In the genomic region with DNA sequence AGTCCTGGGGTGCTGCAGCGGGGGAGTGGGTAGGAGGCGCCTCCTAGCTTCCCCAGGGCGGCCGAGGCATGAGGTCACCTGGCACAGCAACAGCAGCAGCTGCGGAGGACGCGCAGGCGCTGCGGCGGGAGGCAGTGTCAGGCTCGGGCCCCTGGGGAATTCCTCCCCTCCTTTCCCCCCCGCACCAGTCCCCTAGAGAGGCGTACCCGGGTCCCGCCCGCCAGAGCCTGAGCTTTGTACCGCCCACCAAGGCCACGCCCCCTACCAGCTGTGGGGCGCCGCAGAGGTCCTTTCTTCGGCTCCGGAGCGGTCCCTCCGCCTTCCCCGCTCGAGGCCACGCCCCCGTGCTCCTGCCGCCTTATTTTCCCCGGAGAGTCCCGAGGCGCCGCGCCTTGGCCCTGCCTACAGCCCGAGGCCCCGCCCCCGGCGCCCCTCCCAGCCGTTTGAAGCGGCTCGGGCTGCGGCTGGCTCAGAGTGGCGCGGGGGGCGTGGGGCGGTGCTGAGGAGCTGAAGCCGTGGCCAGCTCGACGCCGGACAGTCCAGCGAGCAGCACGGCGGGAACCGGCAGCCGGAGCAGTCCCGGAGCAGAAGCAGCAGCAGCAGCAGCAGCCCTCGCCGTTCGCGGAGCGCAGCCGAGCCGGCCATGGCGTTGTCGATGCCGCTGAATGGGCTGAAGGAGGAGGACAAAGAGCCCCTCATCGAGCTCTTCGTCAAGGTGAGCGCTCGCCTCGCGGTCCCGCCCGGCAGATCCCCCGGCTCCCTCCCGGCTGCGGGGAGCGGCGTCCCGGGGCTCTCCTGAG, we compare ENCODE assay signal across 1 cellular context.
TF ChIP-seq lines count a peak whose summit lies in the region.

A gene (plus strand): TSS at position 537 of the 800 bp plus-strand sequence. CDS start 107 bp downstream, at position 644.

TF ChIP-seq in SK-N-SH, 30 proteins besides CTCF, POLR2A, EP300 and RAD21 (continued from another document):
- TF ChIP-seq, protein P1, sequence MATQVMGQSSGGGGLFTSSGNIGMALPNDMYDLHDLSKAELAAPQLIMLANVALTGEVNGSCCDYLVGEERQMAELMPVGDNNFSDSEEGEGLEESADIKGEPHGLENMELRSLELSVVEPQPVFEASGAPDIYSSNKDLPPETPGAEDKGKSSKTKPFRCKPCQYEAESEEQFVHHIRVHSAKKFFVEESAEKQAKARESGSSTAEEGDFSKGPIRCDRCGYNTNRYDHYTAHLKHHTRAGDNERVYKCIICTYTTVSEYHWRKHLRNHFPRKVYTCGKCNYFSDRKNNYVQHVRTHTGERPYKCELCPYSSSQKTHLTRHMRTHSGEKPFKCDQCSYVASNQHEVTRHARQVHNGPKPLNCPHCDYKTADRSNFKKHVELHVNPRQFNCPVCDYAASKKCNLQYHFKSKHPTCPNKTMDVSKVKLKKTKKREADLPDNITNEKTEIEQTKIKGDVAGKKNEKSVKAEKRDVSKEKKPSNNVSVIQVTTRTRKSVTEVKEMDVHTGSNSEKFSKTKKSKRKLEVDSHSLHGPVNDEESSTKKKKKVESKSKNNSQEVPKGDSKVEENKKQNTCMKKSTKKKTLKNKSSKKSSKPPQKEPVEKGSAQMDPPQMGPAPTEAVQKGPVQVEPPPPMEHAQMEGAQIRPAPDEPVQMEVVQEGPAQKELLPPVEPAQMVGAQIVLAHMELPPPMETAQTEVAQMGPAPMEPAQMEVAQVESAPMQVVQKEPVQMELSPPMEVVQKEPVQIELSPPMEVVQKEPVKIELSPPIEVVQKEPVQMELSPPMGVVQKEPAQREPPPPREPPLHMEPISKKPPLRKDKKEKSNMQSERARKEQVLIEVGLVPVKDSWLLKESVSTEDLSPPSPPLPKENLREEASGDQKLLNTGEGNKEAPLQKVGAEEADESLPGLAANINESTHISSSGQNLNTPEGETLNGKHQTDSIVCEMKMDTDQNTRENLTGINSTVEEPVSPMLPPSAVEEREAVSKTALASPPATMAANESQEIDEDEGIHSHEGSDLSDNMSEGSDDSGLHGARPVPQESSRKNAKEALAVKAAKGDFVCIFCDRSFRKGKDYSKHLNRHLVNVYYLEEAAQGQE (IDR thresholded peaks at IDR 0.05; ENCODE audit: low read depth, low read length): peak; percentile 75; the same call in 1 of the 2 replicates
- TF ChIP-seq TAF1 (IDR thresholded peaks at IDR 0.05; ENCODE audit: borderline replicate concordance, low read depth, low read length) (peak; percentile 99), GABPA (IDR thresholded peaks at IDR 0.05; ENCODE audit: low read depth) (no peak), MEF2A (IDR thresholded peaks at IDR 0.05; ENCODE audit: borderline replicate concordance, low read depth) (no peak)
- TF ChIP-seq, protein P2, sequence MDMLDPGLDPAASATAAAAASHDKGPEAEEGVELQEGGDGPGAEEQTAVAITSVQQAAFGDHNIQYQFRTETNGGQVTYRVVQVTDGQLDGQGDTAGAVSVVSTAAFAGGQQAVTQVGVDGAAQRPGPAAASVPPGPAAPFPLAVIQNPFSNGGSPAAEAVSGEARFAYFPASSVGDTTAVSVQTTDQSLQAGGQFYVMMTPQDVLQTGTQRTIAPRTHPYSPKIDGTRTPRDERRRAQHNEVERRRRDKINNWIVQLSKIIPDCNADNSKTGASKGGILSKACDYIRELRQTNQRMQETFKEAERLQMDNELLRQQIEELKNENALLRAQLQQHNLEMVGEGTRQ (IDR thresholded peaks at IDR 0.05; ENCODE audit: borderline replicate concordance, low read depth, low read length): no peak
- TF ChIP-seq, protein P3, sequence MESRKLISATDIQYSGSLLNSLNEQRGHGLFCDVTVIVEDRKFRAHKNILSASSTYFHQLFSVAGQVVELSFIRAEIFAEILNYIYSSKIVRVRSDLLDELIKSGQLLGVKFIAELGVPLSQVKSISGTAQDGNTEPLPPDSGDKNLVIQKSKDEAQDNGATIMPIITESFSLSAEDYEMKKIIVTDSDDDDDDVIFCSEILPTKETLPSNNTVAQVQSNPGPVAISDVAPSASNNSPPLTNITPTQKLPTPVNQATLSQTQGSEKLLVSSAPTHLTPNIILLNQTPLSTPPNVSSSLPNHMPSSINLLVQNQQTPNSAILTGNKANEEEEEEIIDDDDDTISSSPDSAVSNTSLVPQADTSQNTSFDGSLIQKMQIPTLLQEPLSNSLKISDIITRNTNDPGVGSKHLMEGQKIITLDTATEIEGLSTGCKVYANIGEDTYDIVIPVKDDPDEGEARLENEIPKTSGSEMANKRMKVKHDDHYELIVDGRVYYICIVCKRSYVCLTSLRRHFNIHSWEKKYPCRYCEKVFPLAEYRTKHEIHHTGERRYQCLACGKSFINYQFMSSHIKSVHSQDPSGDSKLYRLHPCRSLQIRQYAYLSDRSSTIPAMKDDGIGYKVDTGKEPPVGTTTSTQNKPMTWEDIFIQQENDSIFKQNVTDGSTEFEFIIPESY (IDR thresholded peaks at IDR 0.05; ENCODE audit: borderline replicate concordance, low read depth): no peak
- TF ChIP-seq, protein P4, sequence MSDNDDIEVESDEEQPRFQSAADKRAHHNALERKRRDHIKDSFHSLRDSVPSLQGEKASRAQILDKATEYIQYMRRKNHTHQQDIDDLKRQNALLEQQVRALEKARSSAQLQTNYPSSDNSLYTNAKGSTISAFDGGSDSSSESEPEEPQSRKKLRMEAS (IDR thresholded peaks at IDR 0.05; ENCODE audit: low read depth): peak; percentile 50
